17 cellular contexts compared by ENCODE assay signal in genomic region chr2:149613712-149614111, GRCh38. TPM values are rescaled to one million over a fixed set of nuclear protein-coding genes. Genes with fewer than 3 reads are reported as not detected.
A peak's percentile ranks its signal among the peaks of the same experiment; 100 is the strongest.
DNase-seq lines count a peak whose midpoint lies in the region; ATAC-seq and TF ChIP-seq lines count a peak whose summit lies in the region.
"Had no signal": no experiment of that assay in that cellular context is flagged by ENCODE, and none has a peak within 500 bp of the region (broad histone marks: within the 10 kb centered on the region; RNA-seq: fewer than 3 reads in every experiment).

No MANE protein-coding gene starts in this region.

- ATAC-seq in HG02763 (IDR thresholded peaks at IDR 0.05; ENCODE audit: unreplicated experiment) (no peak), GM19324 (IDR thresholded peaks at IDR 0.05; ENCODE audit: low FRiP score, unreplicated experiment) (no peak), mucosa of descending colon (no peak)
- ATAC-seq: HCT116 had no signal

- CTCF ChIA-PET in AG04450 (lab: Charles Lee), result interaction anchor here (1.3 kb wide), 1 partner anchor 1823 kb away, joined by 3 read pairs; no protein-coding TSS in a partner anchor

- no peaks in the 10 kb centered on the region for H3K9me3 ChIP-seq in AG04450 (ENCODE audit: control insufficient read depth, insufficient read depth, low read length)
- H3K9me3 ChIP-seq in mucosa of descending colon, result no peaks in the 10 kb centered on the region
- H3K9me3 ChIP-seq: BLaER1, SJSA1 had no signal

- H3K4me1 ChIP-seq in mucosa of descending colon (ENCODE audit: low read depth), result no peaks in the 10 kb centered on the region

- H3K36me3 ChIP-seq in mucosa of descending colon (ENCODE audit: low read depth), result no peaks in the 10 kb centered on the region
- H3K36me3 ChIP-seq: BLaER1, SJSA1 had no signal

- peak; percentile 68 for DNase-seq in AG04450 (ENCODE audit: low read depth, low spot score)
- DNase-seq in GM03348 (ENCODE audit: low spot score), result peak; percentile 21
- DNase-seq in brain pericyte (ENCODE audit: low read depth, low spot score), result peak; percentile 54
- DNase-seq in fibroblast of the conjunctiva (ENCODE audit: low read depth), result peak; percentile 35
- DNase-seq in DMS53 treated with DMSO at 0.1 percent for 48 hours (lab: John Stamatoyannopoulos, UW; ENCODE audit: unreplicated experiment), result no peak
- no peak for DNase-seq in mucosa of descending colon
- DNase-seq: DMS 273 treated with DMSO at 0.1 percent for 48 hours, EL, NCI-H1092 treated with DMSO at 0.1 percent for 48 hours, NCI-H1694 had no signal

- no peak overlapping the region for H3K4me3 ChIP-seq in AG04450 (ENCODE audit: low read depth, low read length)
- no peak overlapping the region for H3K4me3 ChIP-seq in mucosa of descending colon
- H3K4me3 ChIP-seq: BLaER1, SJSA1 had no signal

- TF ChIP-seq CTCF in AG04450 (IDR thresholded peaks at IDR 0.05; ENCODE audit: low read depth, low read length) (no peak), mucosa of descending colon (IDR thresholded peaks at IDR 0.05) (no peak)

- no peak overlapping the region for H3K27ac ChIP-seq in AG04450 (ENCODE audit: low read depth, low read length)
- H3K27ac ChIP-seq: BLaER1, KMS-11, RWPE1, SJSA1 had no signal

- POLR2A ChIA-PET in AG04450 (lab: Yijun Ruan, JAX), result interaction anchor here (1.5 kb wide), 1 partner anchor 27 kb away, joined by 4 read pairs; no protein-coding TSS in a partner anchor

- no peaks in the 10 kb centered on the region for H3K27me3 ChIP-seq in AG04450 (ENCODE audit: control insufficient read depth, insufficient read depth, low read length)
- H3K27me3 ChIP-seq: BLaER1, SJSA1 had no signal

- intact Hi-C loops in mucosa of descending colon (cut with DNase I, micrococcal nuclease), result no loop called here

RNA-seq across cellular contexts. Expression of gene MMADHC, which starts 26.1 kb away (rescaled TPM):
- polyA plus RNA-seq in AG04450 (2011; rRNA removed), result 139 and 198 TPM in 2 replicates
- polyA minus RNA-seq in AG04450 (2011; rRNA and poly(A)+ RNA removed), result 71.9 and 111 TPM in 2 replicates
- total RNA-seq in mucosa of descending colon, result 10 to 100 TPM; 84.7 to 99.0 (median 88.2) TPM

Comparison
In these comparisons a context has a peak if more than half of its experiments do, and no peak if none do; other contexts are left out.
1. DNase-seq: peak in AG04450 (single experiment), GM03348 (single experiment), brain pericyte (single experiment) and fibroblast of the conjunctiva (single experiment); none in DMS53 treated with DMSO at 0.1 percent for 48 hours (single experiment) and mucosa of descending colon (0 of 3).